ENCODE assay signal across 10 cellular contexts in genomic region chr22:49967333-49968241, GRCh38. TPM values are rescaled to one million over a fixed set of nuclear protein-coding genes. Genes with fewer than 3 reads are reported as not detected.
DNase-seq lines count a peak whose midpoint lies in the region; ATAC-seq and TF ChIP-seq lines count a peak whose summit lies in the region.
"Had no signal": no experiment of that assay in that cellular context is flagged by ENCODE, and none has a peak within 500 bp of the region (broad histone marks: within the 10 kb centered on the region; RNA-seq: fewer than 3 reads in every experiment).

No MANE protein-coding gene starts in this region.

- H3K9me2 ChIP-seq in OCI-LY7 (ENCODE audit: insufficient read depth, low read length) = no peaks in the 10 kb centered on the region

- POLR2A ChIA-PET in OCI-LY7 (lab: Charles Lee) = no interaction called here

- peak overlapping the region; percentile 97 for H2BK12ac ChIP-seq in neuronal stem cell (ENCODE audit: low read length)

- no peak overlapping the region for H3K4me3 Mint-ChIP-seq in endodermal cell

- CTCF ChIA-PET in OCI-LY7 (lab: Charles Lee; ENCODE audit: unreplicated experiment) = interaction anchor here (0.6 kb wide), 1 partner anchor 37 kb away, joined by 3 read pairs; no protein-coding TSS in a partner anchor

- H3K23ac ChIP-seq in neuronal stem cell (ENCODE audit: low read depth, low read length, poor library complexity) = peak overlapping the region; percentile 80

- H3K4me1 ChIP-seq in OCI-LY7 (ENCODE audit: insufficient read depth, low read length, poor library complexity, severe bottlenecking) (peaks cover 56% of the 10 kb centered on the region), endodermal cell (ENCODE audit: control insufficient read depth, insufficient read depth, low read length) (peaks cover 5% of the 10 kb centered on the region), neuronal stem cell (ENCODE audit: control insufficient read depth in 2 of 2, insufficient read depth in 1 of 2, low read depth in 1 of 2, low read length in 2 of 2) (peaks cover 23 to 36% of the 10 kb centered on the region in 2 donors)

- H3K9me3 ChIP-seq in OCI-LY7 (ENCODE audit: low read length) (no peaks in the 10 kb centered on the region), endodermal cell (ENCODE audit: control insufficient read depth, low read length) (no peaks in the 10 kb centered on the region), neuronal stem cell (replicated peaks in 1 of 2; ENCODE audit: control insufficient read depth in 2 of 2, insufficient read depth in 1 of 2, low read depth in 1 of 2, low read length in 2 of 2) (peaks cover 0 to 3% of the 10 kb centered on the region in 2 donors)

- H3K27me3 ChIP-seq in endodermal cell (ENCODE audit: control insufficient read depth, insufficient read depth, low read length, poor library complexity, severe bottlenecking) (peaks cover 31% of the 10 kb centered on the region), neuronal stem cell (ENCODE audit: control insufficient read depth in 3 of 3, insufficient read depth in 3 of 3, low read depth in 1 of 3, low read length in 3 of 3) (peaks cover 0 to 17% (median 0%) of the 10 kb centered on the region in 3 experiments)

- H3K27ac ChIP-seq in OCI-LY7 (ENCODE audit: low read depth, low read length, poor library complexity, severe bottlenecking) (no peak overlapping the region), endodermal cell (ENCODE audit: low read depth, low read length) (no peak overlapping the region), neuronal stem cell (replicated peaks; ENCODE audit: low read length) (peak overlapping the region; percentile 24)
- H3K27ac ChIP-seq: VCaP had no signal

- intact Hi-C loops in OCI-LY7 (cut with micrococcal nuclease; ENCODE audit: unreplicated experiment) = no loop called here

- peak overlapping the region; percentile 88 for H3K18ac ChIP-seq in neuronal stem cell (ENCODE audit: low read length)

- TF ChIP-seq CTCF in AG10803 (conservative IDR thresholded peaks at IDR 0.05; ENCODE audit: low read length) (no peak), OCI-LY7 (conservative IDR thresholded peaks at IDR 0.05; ENCODE audit: low read length) (no peak), endodermal cell (conservative IDR thresholded peaks at IDR 0.05) (no peak)

- H3K36me3 ChIP-seq in OCI-LY7 (ENCODE audit: insufficient read depth, low read length) = peaks cover 29% of the 10 kb centered on the region
- peaks cover 17% of the 10 kb centered on the region for H3K36me3 ChIP-seq in endodermal cell (ENCODE audit: control insufficient read depth, insufficient read depth, low read length)
- peaks cover 19 to 20% of the 10 kb centered on the region in 2 donors for H3K36me3 ChIP-seq in neuronal stem cell (replicated peaks in 1 of 2; ENCODE audit: control insufficient read depth in 2 of 2, insufficient read depth in 2 of 2, low read length in 2 of 2)

- H3K79me2 ChIP-seq in OCI-LY7 (ENCODE audit: insufficient read depth, low read depth, low read length) = peaks cover 15% of the 10 kb centered on the region; the same call in 1 of the 2 replicates

- no peak overlapping the region for H3K4me3 ChIP-seq in AG10803 (ENCODE audit: low read length)
- no peak overlapping the region for H3K4me3 ChIP-seq in OCI-LY7 (ENCODE audit: low read depth, low read length, poor library complexity, severe bottlenecking)
- H3K4me3 ChIP-seq in endodermal cell (ENCODE audit: low read length) = no peak overlapping the region
- H3K4me3 ChIP-seq in neuronal stem cell (ENCODE audit: low read length in 2 of 2) = no peak overlapping the region

- no peak for ATAC-seq in GM21390 (IDR thresholded peaks at IDR 0.05; ENCODE audit: unreplicated experiment)

- BruUV-seq in OCI-LY7 (replicated peaks; lab: Mats Ljungman, UMichigan) = no TSS peak

- peaks cover 4% of the 10 kb centered on the region for H3K4me1 Mint-ChIP-seq in endodermal cell

- H2BK15ac ChIP-seq in neuronal stem cell (ENCODE audit: low read length) = peak overlapping the region; percentile 91

- peak overlapping the region; percentile 89 for H2BK120ac ChIP-seq in neuronal stem cell (ENCODE audit: low read depth, low read length)

- peaks cover 17% of the 10 kb centered on the region for H3K79me1 ChIP-seq in neuronal stem cell (ENCODE audit: low read depth, low read length)

- no peak overlapping the region for H3K27ac Mint-ChIP-seq in endodermal cell

- peak overlapping the region; percentile 84 for H3K4ac ChIP-seq in neuronal stem cell (ENCODE audit: low read length)

- H3K4me2 ChIP-seq in OCI-LY7 (ENCODE audit: low read length) (peak overlapping the region; percentile 26; the same call in 1 of the 2 replicates), neuronal stem cell (ENCODE audit: insufficient read depth, low read length, poor library complexity, severe bottlenecking) (no peak overlapping the region)

- H2BK5ac ChIP-seq in neuronal stem cell (ENCODE audit: low read length) = peak overlapping the region; percentile 75

- H4K8ac ChIP-seq in neuronal stem cell (ENCODE audit: low read depth, low read length) = peak overlapping the region; percentile 72

- peak overlapping the region; percentile 99 for H2AK5ac ChIP-seq in neuronal stem cell (ENCODE audit: low read depth, low read length)

- H3K9ac ChIP-seq in endodermal cell (ENCODE audit: extremely low read depth, low read length, poor library complexity, severe bottlenecking) (no peak overlapping the region), neuronal stem cell (ENCODE audit: low read depth, low read length, poor library complexity) (peak overlapping the region; percentile 70)

- WGBS in endodermal cell (ENCODE audit: insufficient coverage in 1 of 2, insufficient read length in 1 of 2), 2 experiments = 87 to 88% methylated on average over 18 to 38 of the region's 38 CpGs
- WGBS in neuronal stem cell (ENCODE audit: extremely low coverage in 2 of 2, insufficient read length in 2 of 2, insufficient replicate concordance in 1 of 2), 2 donors = no CpG with 5 or more reads among the region's 38 CpGs

- DNase-seq in AG10803 (ENCODE audit: low read depth) (peak; percentile 10), OCI-LY7 (ENCODE audit: low spot score) (peak; percentile 51), endodermal cell (peak; percentile 62), neuronal stem cell (ENCODE audit: low spot score) (no peak), NCI-H524 treated with DMSO at 0.1 percent for 48 hours (lab: John Stamatoyannopoulos, UW) (no peak), NCI-H345 (lab: John Stamatoyannopoulos, UW) (no peak), NCI-H2029 (lab: John Stamatoyannopoulos, UW) (no peak)

- 0 out of 2 replicates have a peak, but pooled peaks cover 4% of the 10 kb centered on the region for H4K20me1 ChIP-seq in OCI-LY7 (ENCODE audit: insufficient read depth, low read length)

- no peak overlapping the region for H4K91ac ChIP-seq in neuronal stem cell (ENCODE audit: low read depth, low read length, poor library complexity)

- peaks cover 8% of the 10 kb centered on the region for H3K27me3 Mint-ChIP-seq in endodermal cell (ENCODE audit: insufficient read depth)

- peak overlapping the region; percentile 64 for H3K14ac ChIP-seq in neuronal stem cell (ENCODE audit: low read length)

- peaks cover 9% of the 10 kb centered on the region for H3K36me3 Mint-ChIP-seq in endodermal cell (ENCODE audit: low read depth)

- H3K9me3 Mint-ChIP-seq in endodermal cell = no peaks in the 10 kb centered on the region

- no peak overlapping the region for H2AFZ ChIP-seq in OCI-LY7 (ENCODE audit: low read length)
- no peak overlapping the region for H2AFZ ChIP-seq in neuronal stem cell (ENCODE audit: low read length)

RNA-seq across cellular contexts. Expression of gene PIM3, which starts 7.0 kb away (rescaled TPM):
- total RNA-seq in OCI-LY7 (2014; rRNA removed; shearing (Covaris generic)) = 74.3 and 81.7 TPM in 2 replicates
- total RNA-seq in OCI-LY7 (2022) = 60.5 and 66.5 TPM in 2 replicates
- 10 to 100 TPM; 31.5 to 36.6 TPM for total RNA-seq in endodermal cell
- 21.6 TPM for polyA plus RNA-seq in endodermal cell (2013, experiment 1 of 2)
- 19.6 TPM for polyA plus RNA-seq in endodermal cell (2013, experiment 2 of 2)
- 38.0 TPM for polyA plus RNA-seq in neuronal stem cell (2013, experiment 1 of 2)
- polyA plus RNA-seq in neuronal stem cell (2013, experiment 2 of 2) = 37.0 TPM

RNA-seq across cellular contexts. Expression of gene IL17REL, which starts 45.0 kb away (rescaled TPM):
- 0.03 TPM in 1 of 2 replicates, not detected in the other for total RNA-seq in OCI-LY7 (2014; rRNA removed; shearing (Covaris generic))
- not detected in 2 replicates for total RNA-seq in OCI-LY7 (2022)
- total RNA-seq in endodermal cell = under 1 TPM in 1 of 2 donors, not detected in 1; 0.15 TPM
- polyA plus RNA-seq in endodermal cell (2013, experiment 1 of 2) = not detected
- polyA plus RNA-seq in endodermal cell (2013, experiment 2 of 2) = 0.12 TPM
- polyA plus RNA-seq in neuronal stem cell (2013, experiment 1 of 2) = 0.07 TPM
- 0.07 TPM for polyA plus RNA-seq in neuronal stem cell (2013, experiment 2 of 2)
- total RNA-seq: renal cortical epithelial cell had no signal

RNA-seq across cellular contexts. Expression of gene CRELD2, which starts 49.2 kb away (rescaled TPM):
- 32.5 and 35.3 TPM in 2 replicates for total RNA-seq in OCI-LY7 (2014; rRNA removed; shearing (Covaris generic))
- total RNA-seq in OCI-LY7 (2022) (27.4 and 32.0 TPM in 2 replicates), endodermal cell (10 to 100 TPM; 39.8 to 62.9 TPM)
- polyA plus RNA-seq in endodermal cell (2013, experiment 1 of 2) = 27.1 TPM
- polyA plus RNA-seq in endodermal cell (2013, experiment 2 of 2) = 27.4 TPM
- 12.6 TPM for polyA plus RNA-seq in neuronal stem cell (2013, experiment 1 of 2)
- polyA plus RNA-seq in neuronal stem cell (2013, experiment 2 of 2) = 12.2 TPM

RNA-seq across cellular contexts. Expression of gene ALG12, which starts 49.3 kb away (rescaled TPM):
- total RNA-seq in OCI-LY7 (2014; rRNA removed; shearing (Covaris generic)) = 6.4 and 11.7 TPM in 2 replicates
- 11.4 and 14.0 TPM in 2 replicates for total RNA-seq in OCI-LY7 (2022)
- 10 to 100 TPM; 19.7 to 26.2 TPM for total RNA-seq in endodermal cell
- polyA plus RNA-seq in endodermal cell (2013, experiment 1 of 2) = 16.2 TPM
- 12.6 TPM for polyA plus RNA-seq in endodermal cell (2013, experiment 2 of 2)
- polyA plus RNA-seq in neuronal stem cell (2013, experiment 1 of 2) = 9.3 TPM
- polyA plus RNA-seq in neuronal stem cell (2013, experiment 2 of 2) = 9.1 TPM

Comparison
In these comparisons a context has a peak if more than half of its experiments do, and no peak if none do; other contexts are left out.
1. DNase-seq: peak in AG10803 (single experiment), OCI-LY7 (single experiment) and endodermal cell (single experiment); none in neuronal stem cell (single experiment), NCI-H524 treated with DMSO at 0.1 percent for 48 hours (single experiment), NCI-H345 (single experiment) and NCI-H2029 (single experiment).